34 cellular contexts compared by ENCODE assay signal in genomic region chr12:78185651-78186050, GRCh38.
"Had no signal": no experiment of that assay in that cellular context is flagged by ENCODE, and none has a peak within 500 bp of the region (broad histone marks: within the 10 kb centered on the region; RNA-seq: fewer than 3 reads in every experiment).

No MANE protein-coding gene starts in this region.

- FAIRE-seq: islet of Langerhans, pancreas had no signal

- H3K36me3 ChIP-seq: adrenal gland, left lung, neutrophil, pancreas, prostate gland, sigmoid colon, stomach, thyroid gland, upper lobe of left lung had no signal

- H3K4me2 ChIP-seq: smooth muscle cell had no signal

- H3K27me3 ChIP-seq: adrenal gland, esophagus muscularis mucosa, left lung, neutrophil, pancreas, sigmoid colon, stomach, thyroid gland, upper lobe of left lung had no signal

- H3K4me3 ChIP-seq: adrenal gland, esophagus muscularis mucosa, left lung, lung, pancreas, prostate gland, sigmoid colon, smooth muscle cell, stomach, thyroid gland, upper lobe of left lung had no signal

- DNase-seq: activated CD4-positive, alpha-beta T cell treated with anti-CD3 and anti-CD28 coated beads for 4 hours; activated CD4-positive, alpha-beta T cell treated with anti-CD3 and anti-CD28 coated beads, Interleukin-2, amount 50 U/mL, for 48 hours; activated CD4-positive, CD25-positive, alpha-beta regulatory T cell; activated CD8-positive, alpha-beta memory T cell treated with anti-CD3 and anti-CD28 coated beads for 24 hours; activated CD8-positive, alpha-beta memory T cell treated with anti-CD3 and anti-CD28 coated beads, Interleukin-2, amount 50 U/mL, for 4 hours; activated effector memory CD4-positive, alpha-beta T cell treated with anti-CD3 and anti-CD28 coated beads, Interleukin-2, amount 50 U/mL, for 16 hours; activated naive CD4-positive, alpha-beta T cell treated with anti-CD3 and anti-CD28 coated beads for 36 hours; activated naive CD8-positive, alpha-beta T cell treated with anti-CD3 and anti-CD28 coated beads for 36 hours; activated T-cell treated with anti-CD3 and anti-CD28 coated beads, Interleukin-2, amount 50 U/mL, for 1 hour; adrenal gland; aorta; caudate nucleus; cortex of kidney; effector memory CD8-positive, alpha-beta T cell; foreskin melanocyte; left lung; nephron progenitor cell; pancreas; retina; sigmoid colon; stimulated activated CD4-positive, alpha-beta T cell treated with anti-CD3 and anti-CD28 coated beads, Interleukin-1b, Interleukin-23, amount 100 ng/mL, for 48 hours; stimulated activated CD4-positive, alpha-beta T cell treated with anti-CD3 and anti-CD28 coated beads, Interleukin-4, amount 100 ng/mL, for 4 hours; stimulated activated CD8-positive, alpha-beta memory T cell treated with anti-CD3 and anti-CD28 coated beads, Interleukin-4, amount 100 ng/mL, for 48 hours; stimulated activated naive B cell treated with anti-CD40 and anti-IgM and Interleukin-4, amounts not matched to agents 10 μg/mL and 1 μg/mL and 100 μg/mL, for 72 hours; stomach; T-helper 1 cell; thyroid gland; upper lobe of left lung had no signal

- H3K27ac ChIP-seq: adrenal gland, esophagus muscularis mucosa, left lung, neutrophil, pancreas, prostate gland, sigmoid colon, stomach, thyroid gland, upper lobe of left lung had no signal

- ATAC-seq: effector memory CD8-positive, alpha-beta T cell; left lung; pancreas; stimulated activated naive B cell treated with anti-CD40 and anti-IgM and Interleukin-4, amounts not matched to agents 10 μg/mL and 1 μg/mL and 100 μg/mL, for 72 hours had no signal

- H3K4me1 ChIP-seq: adrenal gland, esophagus muscularis mucosa, left lung, pancreas, prostate gland, sigmoid colon, stomach, thyroid gland, upper lobe of left lung had no signal

- H3K9me3 ChIP-seq: adrenal gland, esophagus muscularis mucosa, left lung, neutrophil, pancreas, prostate gland, sigmoid colon, stomach, thyroid gland, upper lobe of left lung had no signal
